ENCODE assay signal across 15 cellular contexts in genomic region chr4:143668930-143669553, GRCh38. TPM values are rescaled to one million over a fixed set of nuclear protein-coding genes. Genes with fewer than 3 reads are reported as not detected.
DNase-seq lines count a peak whose midpoint lies in the region; ATAC-seq and TF ChIP-seq lines count a peak whose summit lies in the region.
"Had no signal": no experiment of that assay in that cellular context is flagged by ENCODE, and none has a peak within 500 bp of the region (broad histone marks: within the 10 kb centered on the region; RNA-seq: fewer than 3 reads in every experiment).

No MANE protein-coding gene starts in this region.

- peaks cover 0 to 11% of the 10 kb centered on the region in 2 donors for H3K4me1 ChIP-seq in adrenal gland (replicated peaks in 1 of 2)

- no peaks in the 10 kb centered on the region for H3K9me3 ChIP-seq in adrenal gland (replicated peaks in 1 of 3)
- no peaks in the 10 kb centered on the region for H3K9me3 ChIP-seq in MG63
- H3K9me3 ChIP-seq: ovary had no signal

- TF ChIP-seq CTCF in adrenal gland (IDR thresholded peaks at IDR 0.05) (no peak), MCF 10A (IDR thresholded peaks at IDR 0.05; ENCODE audit: unreplicated experiment) (no peak)

- H3K4me3 Mint-ChIP-seq in MCF 10A (ENCODE audit: unreplicated experiment): no peak overlapping the region
- H3K4me3 Mint-ChIP-seq: stimulated activated naive CD8-positive, alpha-beta T cell treated with anti-CD3 and anti-CD28 coated beads, Interleukin-15, Interleukin-2, amounts not matched to agents 100 ng/mL and 50 ng/mL, for 24 hours; T-helper 17 cell had no signal

- ATAC-seq in GM18505 (IDR thresholded peaks at IDR 0.05; ENCODE audit: unreplicated experiment): peak; percentile 95
- peak; percentile 98 for ATAC-seq in GM19468 (IDR thresholded peaks at IDR 0.05; ENCODE audit: extremely low read depth, unreplicated experiment)
- ATAC-seq in HG02885 (IDR thresholded peaks at IDR 0.05; ENCODE audit: poor library complexity, unreplicated experiment): peak; percentile 99
- ATAC-seq in HG03521 (IDR thresholded peaks at IDR 0.05; ENCODE audit: unreplicated experiment): peak; percentile 94
- ATAC-seq: T-helper 17 cell had no signal

- H3K4me1 Mint-ChIP-seq in MCF 10A (ENCODE audit: insufficient read depth, unreplicated experiment): peaks cover 12% of the 10 kb centered on the region
- H3K4me1 Mint-ChIP-seq: T-helper 17 cell had no signal

- H3K4me3 ChIP-seq in adrenal gland: no peak overlapping the region
- no peak overlapping the region for H3K4me3 ChIP-seq in MG63
- H3K4me3 ChIP-seq: lung, ovary had no signal

- 91 to 97% (median 91%) methylated on average over 9 of the region's 9 CpGs for WGBS in adrenal gland, 4 donors

- no peak overlapping the region for H3K27ac ChIP-seq in adrenal gland
- H3K27ac ChIP-seq: ovary had no signal

- DNase-seq in adrenal gland: no peak
- no peak for DNase-seq in MG63
- DNase-seq in MCF 10A (ENCODE audit: unreplicated experiment): no peak
- no peak for DNase-seq in NCI-H82 treated with DMSO at 0.1 percent for 48 hours (lab: John Stamatoyannopoulos, UW; ENCODE audit: unreplicated experiment)
- DNase-seq: amygdala; NCI-H1105 treated with DMSO at 0.1 percent for 48 hours; ovary; stimulated activated CD4-positive, alpha-beta T cell treated with anti-CD3 and anti-CD28 coated beads, Interleukin-2, amount 100 ng/mL, for 24 hours; T-helper 17 cell had no signal

- H3K9me3 Mint-ChIP-seq in MCF 10A (ENCODE audit: unreplicated experiment): peaks cover 1% of the 10 kb centered on the region

- H3K27me3 Mint-ChIP-seq in MCF 10A (ENCODE audit: insufficient read depth, unreplicated experiment): peaks cover 4% of the 10 kb centered on the region
- H3K27me3 Mint-ChIP-seq: stimulated activated naive CD8-positive, alpha-beta T cell treated with anti-CD3 and anti-CD28 coated beads, Interleukin-15, Interleukin-2, amounts not matched to agents 100 ng/mL and 50 ng/mL, for 24 hours; T-helper 17 cell had no signal

- TF ChIP-seq POLR2A in GM18505 (IDR thresholded peaks at IDR 0.05; ENCODE audit: borderline replicate concordance, extremely low read depth, insufficient read depth, insufficient read length) (no peak), adrenal gland (IDR thresholded peaks at IDR 0.05) (no peak)

- POLR2A ChIA-PET in MCF 10A (lab: Yijun Ruan, JAX): interaction anchor here (0.6 to 1.5 kb wide), 2 partner anchors 11 to 31 kb away, joined by 3 to 4 read pairs; partner anchors contain the start of gene FREM3

- H3K27me3 ChIP-seq in adrenal gland (no peaks in the 10 kb centered on the region), MG63 (no peaks in the 10 kb centered on the region)
- H3K27me3 ChIP-seq: ovary had no signal

- H3K36me3 ChIP-seq in adrenal gland (replicated peaks in 1 of 2) (no peaks in the 10 kb centered on the region), MG63 (no peaks in the 10 kb centered on the region)
- H3K36me3 ChIP-seq: ovary had no signal

- no peaks in the 10 kb centered on the region for H3K36me3 Mint-ChIP-seq in MCF 10A (ENCODE audit: insufficient read depth, unreplicated experiment)

- no TSS peak for BruUV-seq in MCF 10A (replicated peaks; lab: Mats Ljungman, UMichigan)

- CTCF ChIA-PET in MCF 10A (lab: Yijun Ruan, JAX): no interaction called here

- H3K27ac Mint-ChIP-seq in MCF 10A (ENCODE audit: low read depth, unreplicated experiment): no peak overlapping the region
- H3K27ac Mint-ChIP-seq: stimulated activated naive CD8-positive, alpha-beta T cell treated with anti-CD3 and anti-CD28 coated beads, Interleukin-15, Interleukin-2, amounts not matched to agents 100 ng/mL and 50 ng/mL, for 24 hours; T-helper 17 cell had no signal

- intact Hi-C loops in adrenal gland (cut with DNase I) (no loop called here), MCF 10A (cut with micrococcal nuclease) (no loop called here)

RNA-seq across cellular contexts. Expression of gene FREM3, which starts 31.4 kb away (rescaled TPM):
- total RNA-seq in adrenal gland: under 1 TPM in 1 of 8 donors, not detected in 7; 0.06 TPM
- polyA plus RNA-seq in adrenal gland: not detected
- total RNA-seq in MG63 (2014; rRNA removed; shearing (Covaris generic); ENCODE audit: low replicate concordance): not detected in 2 replicates
- not detected in 2 replicates for total RNA-seq in MCF 10A (2022)
